Comparison of ENCODE assay signal across 8 cellular contexts in genomic region chr1:1200876-1201810, GRCh38.
DNase-seq lines count a peak whose midpoint lies in the region; TF ChIP-seq lines count a peak whose summit lies in the region.

No MANE protein-coding gene starts in this region.

- POLR2A ChIA-PET in HEK293 (lab: Yijun Ruan, JAX) = interaction anchor here (0.6 kb wide), 1 partner anchor 32 kb away, joined by 3 read pairs; no protein-coding TSS in a partner anchor

- DNase-seq in AG20443 (ENCODE audit: low spot score) (peak; percentile 85), T-helper 1 cell (peak; percentile 72 to 90 (median 79)), iPS-NIHi11 (ENCODE audit: low spot score) (peak; percentile 90), NCI-H2081 treated with DMSO at 0.1 percent for 48 hours (lab: John Stamatoyannopoulos, UW) (no peak)
- peak; percentile 70 for DNase-seq in activated naive CD8-positive, alpha-beta T cell treated with anti-CD3 and anti-CD28 coated beads, Interleukin-2, amount 50 U/mL, for 16 hours (ENCODE audit: low read depth, low spot score)
- peak; percentile 90 for DNase-seq in stimulated activated CD4-positive, alpha-beta T cell treated with anti-CD3 and anti-CD28 coated beads, Interleukin-2, amount 100 ng/mL, for 24 hours
- no peak for DNase-seq in NK-92 treated with Interleukin-12 subunit alpha and Interleukin-12 subunit beta, amount 100 ng/mL, for 24 hours (lab: John Stamatoyannopoulos, UW)

- H3K27ac ChIP-seq in HEK293 (ENCODE audit: extremely low read depth, low read depth, low read length) = no peak overlapping the region; the same call in 1 of the 2 replicates

- no peaks in the 10 kb centered on the region for H3K4me1 ChIP-seq in HEK293 (ENCODE audit: control insufficient read depth, insufficient read depth, low read length)

- peak overlapping the region; percentile 38 for H3K4me3 ChIP-seq in HEK293 (ENCODE audit: low read depth, low read length)

- no peaks in the 10 kb centered on the region for H3K9me3 ChIP-seq in HEK293 (ENCODE audit: control insufficient read depth, insufficient read depth, low read depth, low read length)

- CTCF ChIA-PET in HEK293 (lab: Yijun Ruan, JAX) = no interaction called here

- H3K36me3 ChIP-seq in HEK293 (ENCODE audit: control insufficient read depth in 2 of 2, insufficient read depth in 1 of 2, low read length in 2 of 2) = no peaks in the 10 kb centered on the region

- TF ChIP-seq CTCF in HEK293 (tag by site-specific recombination; IDR thresholded peaks at IDR 0.05) = no peak

TF ChIP-seq in HEK293, 187 proteins besides CTCF, POLR2A, EP300 and RAD21 (continues in another document):
- TF ChIP-seq ZNF449 (tag by site-specific recombination; IDR thresholded peaks at IDR 0.05) = peak; percentile 49; the same call in 1 of the 2 replicates
- TF ChIP-seq, protein P1, sequence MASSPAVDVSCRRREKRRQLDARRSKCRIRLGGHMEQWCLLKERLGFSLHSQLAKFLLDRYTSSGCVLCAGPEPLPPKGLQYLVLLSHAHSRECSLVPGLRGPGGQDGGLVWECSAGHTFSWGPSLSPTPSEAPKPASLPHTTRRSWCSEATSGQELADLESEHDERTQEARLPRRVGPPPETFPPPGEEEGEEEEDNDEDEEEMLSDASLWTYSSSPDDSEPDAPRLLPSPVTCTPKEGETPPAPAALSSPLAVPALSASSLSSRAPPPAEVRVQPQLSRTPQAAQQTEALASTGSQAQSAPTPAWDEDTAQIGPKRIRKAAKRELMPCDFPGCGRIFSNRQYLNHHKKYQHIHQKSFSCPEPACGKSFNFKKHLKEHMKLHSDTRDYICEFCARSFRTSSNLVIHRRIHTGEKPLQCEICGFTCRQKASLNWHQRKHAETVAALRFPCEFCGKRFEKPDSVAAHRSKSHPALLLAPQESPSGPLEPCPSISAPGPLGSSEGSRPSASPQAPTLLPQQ (tag by site-specific recombination; IDR thresholded peaks at IDR 0.05) = no peak; the same call in 1 of the 2 replicates
- TF ChIP-seq ZNF704 (tag by site-specific recombination; IDR thresholded peaks at IDR 0.05) = no peak
- no peak for TF ChIP-seq ZNF112 (tag by site-specific recombination; IDR thresholded peaks at IDR 0.05)
- peak; percentile 85 for TF ChIP-seq EGR2 (tag by site-specific recombination; IDR thresholded peaks at IDR 0.05; ENCODE audit: low read depth)
- peak; percentile 67; the same call in 1 of the 2 replicates for TF ChIP-seq WT1 (tag by site-specific recombination; IDR thresholded peaks at IDR 0.05)
- TF ChIP-seq, protein P2, sequence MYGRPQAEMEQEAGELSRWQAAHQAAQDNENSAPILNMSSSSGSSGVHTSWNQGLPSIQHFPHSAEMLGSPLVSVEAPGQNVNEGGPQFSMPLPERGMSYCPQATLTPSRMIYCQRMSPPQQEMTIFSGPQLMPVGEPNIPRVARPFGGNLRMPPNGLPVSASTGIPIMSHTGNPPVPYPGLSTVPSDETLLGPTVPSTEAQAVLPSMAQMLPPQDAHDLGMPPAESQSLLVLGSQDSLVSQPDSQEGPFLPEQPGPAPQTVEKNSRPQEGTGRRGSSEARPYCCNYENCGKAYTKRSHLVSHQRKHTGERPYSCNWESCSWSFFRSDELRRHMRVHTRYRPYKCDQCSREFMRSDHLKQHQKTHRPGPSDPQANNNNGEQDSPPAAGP (tag by site-specific recombination; IDR thresholded peaks at IDR 0.05) = 0 out of 2 replicates have a peak, but pooled peaks have one; percentile 21
- no peak for TF ChIP-seq ZNF791 (tag by site-specific recombination; IDR thresholded peaks at IDR 0.05)
- no peak for TF ChIP-seq ZNF214 (tag by site-specific recombination; IDR thresholded peaks at IDR 0.05; ENCODE audit: borderline replicate concordance)
- TF ChIP-seq ZNF645 (tag by site-specific recombination; IDR thresholded peaks at IDR 0.05) = no peak
- TF ChIP-seq ZNF792 (tag by site-specific recombination; IDR thresholded peaks at IDR 0.05) = no peak
- peak; percentile 98 for TF ChIP-seq ZFHX2 (tag by site-specific recombination; conservative IDR thresholded peaks at IDR 0.05)
- TF ChIP-seq ZNF184 (tag by site-specific recombination; IDR thresholded peaks at IDR 0.05) = 0 out of 2 replicates have a peak, but pooled peaks have one; percentile 53
- no peak for TF ChIP-seq ZNF610 (tag by site-specific recombination; IDR thresholded peaks at IDR 0.05; ENCODE audit: borderline replicate concordance)
- no peak for TF ChIP-seq ZNF549 (tag by site-specific recombination; IDR thresholded peaks at IDR 0.05)
- TF ChIP-seq HOXA7 (CRISPR knock-in tag; IDR thresholded peaks at IDR 0.05; ENCODE audit: borderline replicate concordance) = no peak
- no peak for TF ChIP-seq GLI4 (tag by site-specific recombination; IDR thresholded peaks at IDR 0.05)
- 0 out of 2 replicates have a peak, but pooled peaks have one; percentile 31 for TF ChIP-seq ZNF76 (tag by site-specific recombination; IDR thresholded peaks at IDR 0.05; ENCODE audit: borderline replicate concordance, low read depth)
- TF ChIP-seq, protein P3, sequence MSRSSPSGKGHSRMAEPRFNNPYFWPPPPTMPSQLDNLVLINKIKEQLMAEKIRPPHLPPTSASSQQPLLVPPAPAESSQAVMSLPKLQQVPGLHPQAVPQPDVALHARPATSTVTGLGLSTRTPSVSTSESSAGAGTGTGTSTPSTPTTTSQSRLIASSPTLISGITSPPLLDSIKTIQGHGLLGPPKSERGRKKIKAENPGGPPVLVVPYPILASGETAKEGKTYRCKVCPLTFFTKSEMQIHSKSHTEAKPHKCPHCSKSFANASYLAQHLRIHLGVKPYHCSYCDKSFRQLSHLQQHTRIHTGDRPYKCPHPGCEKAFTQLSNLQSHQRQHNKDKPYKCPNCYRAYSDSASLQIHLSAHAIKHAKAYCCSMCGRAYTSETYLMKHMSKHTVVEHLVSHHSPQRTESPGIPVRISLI (tag by site-specific recombination; IDR thresholded peaks at IDR 0.05) = no peak
- TF ChIP-seq ZNF114 (tag by site-specific recombination; IDR thresholded peaks at IDR 0.05) = no peak
- no peak for TF ChIP-seq ZNF174 (tag by site-specific recombination; IDR thresholded peaks at IDR 0.05)
- no peak for TF ChIP-seq ZBTB7A (tag by site-specific recombination; IDR thresholded peaks at IDR 0.05; ENCODE audit: low read depth)
- TF ChIP-seq ZNF561 (tag by site-specific recombination; IDR thresholded peaks at IDR 0.05; ENCODE audit: borderline replicate concordance) = peak; percentile 45; the same call in 1 of the 2 replicates
- TF ChIP-seq, protein P4, sequence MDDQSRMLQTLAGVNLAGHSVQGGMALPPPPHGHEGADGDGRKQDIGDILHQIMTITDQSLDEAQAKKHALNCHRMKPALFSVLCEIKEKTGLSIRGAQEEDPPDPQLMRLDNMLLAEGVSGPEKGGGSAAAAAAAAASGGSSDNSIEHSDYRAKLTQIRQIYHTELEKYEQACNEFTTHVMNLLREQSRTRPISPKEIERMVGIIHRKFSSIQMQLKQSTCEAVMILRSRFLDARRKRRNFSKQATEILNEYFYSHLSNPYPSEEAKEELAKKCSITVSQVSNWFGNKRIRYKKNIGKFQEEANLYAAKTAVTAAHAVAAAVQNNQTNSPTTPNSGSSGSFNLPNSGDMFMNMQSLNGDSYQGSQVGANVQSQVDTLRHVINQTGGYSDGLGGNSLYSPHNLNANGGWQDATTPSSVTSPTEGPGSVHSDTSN (CRISPR knock-in tag; IDR thresholded peaks at IDR 0.05) = no peak
- no peak for TF ChIP-seq KLF7 (tag by site-specific recombination; IDR thresholded peaks at IDR 0.05; ENCODE audit: borderline replicate concordance)
- TF ChIP-seq ZSCAN16 (tag by site-specific recombination; IDR thresholded peaks at IDR 0.05) = no peak
- peak; percentile 91 for TF ChIP-seq ZNF785 (tag by site-specific recombination; IDR thresholded peaks at IDR 0.05)

Comparison
In these comparisons a context has a peak if more than half of its experiments do, and no peak if none do; other contexts are left out.
1. DNase-seq: peak in AG20443 (single experiment), T-helper 1 cell (5 of 5), activated naive CD8-positive, alpha-beta T cell treated with anti-CD3 and anti-CD28 coated beads, Interleukin-2, amount 50 U/mL, for 16 hours (single experiment), iPS-NIHi11 (single experiment) and stimulated activated CD4-positive, alpha-beta T cell treated with anti-CD3 and anti-CD28 coated beads, Interleukin-2, amount 100 ng/mL, for 24 hours (2 of 2); none in NK-92 treated with Interleukin-12 subunit alpha and Interleukin-12 subunit beta, amount 100 ng/mL, for 24 hours (single experiment) and NCI-H2081 treated with DMSO at 0.1 percent for 48 hours (single experiment).